ENCODE assay signal across 29 cellular contexts in the genomic region with DNA sequence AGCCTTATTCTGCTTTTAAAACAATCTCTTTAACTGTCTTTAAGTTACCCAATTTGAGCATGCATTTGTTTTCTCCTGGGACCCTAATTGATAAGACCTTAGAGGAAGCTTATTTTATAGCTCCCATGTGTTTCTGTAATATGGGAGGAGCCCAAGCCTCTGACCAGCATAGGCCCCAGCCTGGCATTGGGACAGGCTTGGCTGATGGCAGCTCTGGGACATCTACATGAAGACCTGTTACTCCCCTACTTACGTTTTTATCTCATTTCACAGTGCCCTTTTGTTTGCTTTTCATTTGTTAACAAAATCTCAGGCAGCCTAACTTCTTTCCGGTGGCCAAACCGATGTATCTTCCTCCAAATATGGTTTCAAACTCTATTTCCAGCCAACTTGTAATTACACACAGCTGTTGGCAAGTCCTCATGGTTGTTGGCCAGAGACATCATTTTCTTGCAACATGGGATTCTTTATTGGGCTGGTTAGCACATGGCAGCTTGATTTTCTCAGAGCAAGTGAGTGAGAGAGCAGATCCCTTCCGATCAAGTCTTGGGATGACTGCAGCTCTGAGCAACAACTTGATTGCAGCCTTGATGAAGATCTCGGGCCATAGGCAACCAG.
A peak's percentile ranks its signal among the peaks of the same experiment; 100 is the strongest.
DNase-seq lines count a peak whose midpoint lies in the region; ATAC-seq and TF ChIP-seq lines count a peak whose summit lies in the region.
"Had no signal": no experiment of that assay in that cellular context is flagged by ENCODE, and none has a peak within 500 bp of the region (broad histone marks: within the 10 kb centered on the region; RNA-seq: fewer than 3 reads in every experiment).

No MANE protein-coding gene starts in this region.

- TF ChIP-seq CTCF in astrocyte of the spinal cord (IDR thresholded peaks at IDR 0.05; ENCODE audit: low read depth, low read length) = no peak

- H3K27me3 ChIP-seq in right cardiac atrium (ENCODE audit: control insufficient read depth, insufficient read depth) = peaks cover 2% of the 10 kb centered on the region
- H3K27me3 ChIP-seq: BLaER1 treated with 17β-estradiol and CSF1 and Interleukin-3, amounts not matched to agents 10 nM and 100 nM had no signal

- no peak overlapping the region for H3K4me3 Mint-ChIP-seq in T-helper 17 cell
- H3K4me3 Mint-ChIP-seq: activated CD4-positive, alpha-beta memory T cell treated with anti-CD3 and anti-CD28 coated beads for 36 hours; central memory CD8-positive, alpha-beta T cell; T-cell; type B pancreatic cell had no signal

- no peak overlapping the region for H3K27ac Mint-ChIP-seq in T-helper 17 cell
- H3K27ac Mint-ChIP-seq: activated CD4-positive, alpha-beta memory T cell treated with anti-CD3 and anti-CD28 coated beads for 36 hours; activated naive CD4-positive, alpha-beta T cell treated with anti-CD3 and anti-CD28 coated beads, Interleukin-2, amount 50 U/mL, for 72 hours; activated T-helper 2 cell treated with anti-CD3 and anti-CD28 coated beads, Interferon-gamma antibody, Interleukin-2, Interleukin-4, amounts not matched to agents 10 μg/mL and 5 μg/mL and 100 μg/mL, durations not matched to agents 14 hours and 24 hours and 36 hours; T-cell; type B pancreatic cell had no signal

- peaks cover under 1% of the 10 kb centered on the region for H3K27me3 Mint-ChIP-seq in T-helper 17 cell
- H3K27me3 Mint-ChIP-seq: activated CD4-positive, alpha-beta memory T cell treated with anti-CD3 and anti-CD28 coated beads for 36 hours; central memory CD8-positive, alpha-beta T cell had no signal

- H3K4me3 ChIP-seq in right cardiac atrium (ENCODE audit: low read length) (no peak overlapping the region), astrocyte of the spinal cord (ENCODE audit: low read depth, low read length) (no peak overlapping the region)
- H3K4me3 ChIP-seq: A549; BLaER1 treated with 17β-estradiol and CSF1 and Interleukin-3, amounts not matched to agents 10 nM and 100 nM had no signal

- in situ Hi-C loops in astrocyte of the spinal cord (cut with HindIII; ENCODE audit: low sequenced_read_pairs) = no loop called here

- no peaks in the 10 kb centered on the region for H3K4me1 Mint-ChIP-seq in T-helper 17 cell
- H3K4me1 Mint-ChIP-seq: central memory CD8-positive, alpha-beta T cell; T-cell had no signal

- no peaks in the 10 kb centered on the region for H3K9me3 ChIP-seq in right cardiac atrium (ENCODE audit: control insufficient read depth, low read length)
- H3K9me3 ChIP-seq in T-helper 17 cell (ENCODE audit: control insufficient read depth, low read length, poor library complexity, severe bottlenecking) = no peaks in the 10 kb centered on the region
- H3K9me3 ChIP-seq: A549 had no signal

- H3K36me3 Mint-ChIP-seq in T-helper 17 cell (ENCODE audit: low read depth) = peaks cover 3% of the 10 kb centered on the region
- H3K36me3 Mint-ChIP-seq: activated CD4-positive, alpha-beta memory T cell treated with anti-CD3 and anti-CD28 coated beads for 36 hours; T-cell; type B pancreatic cell had no signal

- intact Hi-C loops in left ventricle myocardium superior (cut with micrococcal nuclease) = no loop called here
- intact Hi-C loops in right cardiac atrium (cut with DNase I) = no loop called here

- WGBS in right cardiac atrium = 53% methylated on average over 5 of the region's 5 CpGs

- peak; percentile 38 for ATAC-seq in left ventricle myocardium superior
- ATAC-seq in right cardiac atrium = no peak
- no peak for ATAC-seq in HG02970 (IDR thresholded peaks at IDR 0.05; ENCODE audit: low FRiP score, unreplicated experiment)
- no peak for ATAC-seq in T-helper 17 cell
- no peak for ATAC-seq in HG03432 (IDR thresholded peaks at IDR 0.05; ENCODE audit: unreplicated experiment)
- ATAC-seq: A549; activated CD4-positive, CD25-positive, alpha-beta regulatory T cell treated with anti-CD3 and anti-CD28 coated beads, Interleukin-2, amount 50 U/mL, for 24 hours; activated naive CD4-positive, alpha-beta T cell treated with anti-CD3 and anti-CD28 coated beads, Interleukin-2, amount 50 U/mL, for 72 hours; HCT116; HepG2; PC-3; T-cell had no signal

- no peak overlapping the region for H3K27ac ChIP-seq in right cardiac atrium (ENCODE audit: low read length)
- H3K27ac ChIP-seq: A549; BLaER1 treated with 17β-estradiol and CSF1 and Interleukin-3, amounts not matched to agents 10 nM and 100 nM; HL-60 had no signal

- DNase-seq in left ventricle myocardium superior (peak; percentile 30), right cardiac atrium (no peak), astrocyte of the spinal cord (ENCODE audit: low read depth, low spot score) (peak; percentile 19), myocyte (ENCODE audit: low read depth) (peak; percentile 54), T-helper 17 cell (no peak), inferior parietal cortex (ENCODE audit: extremely low spot score) (no peak)
- DNase-seq: activated CD4-positive, alpha-beta memory T cell treated with anti-CD3 and anti-CD28 coated beads for 36 hours; aorta; Calu3; dermis blood vessel endothelial cell; hippocampal formation; NCI-H1105; NCI-H2029 treated with DMSO at 0.1 percent for 48 hours; NCI-H446; NCI-H82; PC-3; T-cell had no signal

- no peaks in the 10 kb centered on the region for H3K4me1 ChIP-seq in right cardiac atrium (ENCODE audit: control insufficient read depth, insufficient read depth, low read length)
- H3K4me1 ChIP-seq: A549; BLaER1 treated with 17β-estradiol and CSF1 and Interleukin-3, amounts not matched to agents 10 nM and 100 nM had no signal

Comparison
In these comparisons a context has a peak if more than half of its experiments do, and no peak if none do; other contexts are left out.
1. DNase-seq: peak in left ventricle myocardium superior (single experiment), astrocyte of the spinal cord (single experiment) and myocyte (single experiment); none in right cardiac atrium (0 of 3), T-helper 17 cell (0 of 3) and inferior parietal cortex (single experiment).